ENCODE assay signal across 18 cellular contexts in the genomic region with DNA sequence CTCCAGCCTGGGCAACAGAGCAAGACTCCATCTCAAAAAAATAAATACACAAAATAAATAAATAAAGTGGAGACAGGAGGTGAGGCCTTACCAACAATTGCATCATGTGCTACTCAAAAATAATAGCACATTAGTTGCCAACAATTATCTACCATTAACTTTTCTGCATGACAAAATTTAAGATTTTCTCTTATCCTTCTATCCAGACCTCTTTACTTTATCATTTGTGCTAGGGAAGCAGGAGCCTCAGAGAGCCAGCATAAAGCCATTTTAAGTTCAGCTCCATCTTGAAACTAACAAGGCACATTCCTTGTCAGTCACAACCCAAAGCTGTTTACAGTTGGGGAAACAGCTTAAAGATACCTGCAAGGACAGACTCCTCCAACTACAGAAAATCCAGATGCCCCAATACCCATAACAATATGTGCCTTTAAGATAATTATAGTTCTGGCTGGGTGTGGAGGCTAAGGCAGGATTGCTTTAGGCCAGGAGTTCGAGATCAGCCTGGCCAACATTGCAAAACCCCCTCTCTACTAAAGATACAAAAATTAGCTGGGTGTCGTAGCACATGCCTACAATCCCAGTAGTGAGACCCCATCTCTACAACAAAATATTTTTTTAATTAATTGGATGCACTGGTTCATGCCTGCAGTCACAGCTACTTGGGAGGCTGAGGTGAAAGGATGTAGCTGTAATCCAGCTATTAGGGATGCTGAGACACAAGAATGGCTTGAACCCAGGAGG. TPM values are rescaled to one million over a fixed set of nuclear protein-coding genes. Genes with fewer than 3 reads are reported as not detected.
A peak's percentile ranks its signal among the peaks of the same experiment; 100 is the strongest.
DNase-seq lines count a peak whose midpoint lies in the region; ATAC-seq, FAIRE-seq and TF ChIP-seq lines count a peak whose summit lies in the region.
"Had no signal": no experiment of that assay in that cellular context is flagged by ENCODE, and none has a peak within 500 bp of the region (broad histone marks: within the 10 kb centered on the region; RNA-seq: fewer than 3 reads in every experiment).

No MANE protein-coding gene starts in this region.

- ATAC-seq in A549: no peak
- no peak for ATAC-seq in stimulated activated naive CD8-positive, alpha-beta T cell treated with anti-CD3 and anti-CD28 coated beads, Interleukin-15, amount 100 ng/mL, for 72 hours

- no peak for TF ChIP-seq RAD21 in A549 (conservative IDR thresholded peaks at IDR 0.05 in 1 of 2, IDR thresholded peaks at IDR 0.05 in 1 of 2)

- H3K4me1 Mint-ChIP-seq in stimulated activated naive CD8-positive, alpha-beta T cell treated with anti-CD3 and anti-CD28 coated beads, Interleukin-15, amount 100 ng/mL, for 72 hours: peaks cover 19% of the 10 kb centered on the region

- H3K4me3 ChIP-seq in A549: no peak overlapping the region
- H3K4me3 ChIP-seq: SJSA1 had no signal

- CTCF ChIA-PET in A549 (lab: Yijun Ruan, JAX): interaction anchor here (0.8 to 16.1 kb wide), 6 partner anchors 11 to 65 kb away, joined by 3 to 235 read pairs (median 6); no protein-coding TSS in a partner anchor

- TF ChIP-seq EP300 in A549 (IDR thresholded peaks at IDR 0.05): no peak

- FAIRE-seq in A549 (lab: Jason Lieb, UNC): no peak
- FAIRE-seq: D721Med had no signal

- H3K4me1 ChIP-seq in A549: peaks cover 31% of the 10 kb centered on the region

- H3K4me2 ChIP-seq in A549: no peak overlapping the region; the same call in 2 of the 3 replicates

- POLR2A ChIA-PET in A549 (lab: Yijun Ruan, JAX): no interaction called here

- WGBS in A549 (ENCODE audit: missing lambda C conversion rate): 52% methylated on average over 2 of the region's 2 CpGs

- no peak overlapping the region for H3K4me3 Mint-ChIP-seq in stimulated activated naive CD8-positive, alpha-beta T cell treated with anti-CD3 and anti-CD28 coated beads, Interleukin-15, amount 100 ng/mL, for 72 hours

- no peaks in the 10 kb centered on the region for H3K9me3 ChIP-seq in A549
- H3K9me3 ChIP-seq: SJSA1 had no signal

- peaks cover 31% of the 10 kb centered on the region for H3K27me3 Mint-ChIP-seq in stimulated activated naive CD8-positive, alpha-beta T cell treated with anti-CD3 and anti-CD28 coated beads, Interleukin-15, amount 100 ng/mL, for 72 hours

- no peak overlapping the region for H3K27ac Mint-ChIP-seq in stimulated activated naive CD8-positive, alpha-beta T cell treated with anti-CD3 and anti-CD28 coated beads, Interleukin-15, amount 100 ng/mL, for 72 hours

- TF ChIP-seq CTCF in A549 (IDR thresholded peaks at IDR 0.05): no peak

- H3K9me3 Mint-ChIP-seq in stimulated activated naive CD8-positive, alpha-beta T cell treated with anti-CD3 and anti-CD28 coated beads, Interleukin-15, amount 100 ng/mL, for 72 hours: peaks cover 0 to 5% of the 10 kb centered on the region in 2 donors
- H3K9me3 Mint-ChIP-seq: IgD-negative memory B cell had no signal

- H3K27ac ChIP-seq in A549: peak overlapping the region in 1 of 2 experiments; percentile 58; a peak in 2 of 6 replicates
- H3K27ac ChIP-seq: SJSA1 had no signal

- DNase-seq in A549 (ENCODE audit: low read depth in 1 of 2, low spot score in 1 of 2) (no peak), OCI-M1 (lab: John Stamatoyannopoulos, UW) (peak; percentile 36), HT-29 (ENCODE audit: low spot score) (no peak)
- DNase-seq in stimulated activated naive CD8-positive, alpha-beta T cell treated with anti-CD3 and anti-CD28 coated beads, Interleukin-15, amount 100 ng/mL, for 72 hours: no peak
- DNase-seq: 8988T, H7, NCI-H1048, NCI-H1417, NCI-H1694, NCI-H2029 treated with DMSO at 0.1 percent for 48 hours, NCI-H446 treated with DMSO at 0.1 percent for 48 hours, NCI-H526 treated with DMSO at 0.1 percent for 48 hours, Right ventricle myocardium superior, RPMI8226 had no signal

- no peak for TF ChIP-seq POLR2A in A549 (IDR thresholded peaks at IDR 0.05; ENCODE audit: low read length)

TF ChIP-seq in A549, 52 proteins besides CTCF, POLR2A, EP300 and RAD21:
- TF ChIP-seq CEBPB (IDR thresholded peaks at IDR 0.05): peak; percentile 21 to 51; a peak in 2 of 4 replicates
- no peak for TF ChIP-seq CHD4 (IDR thresholded peaks at IDR 0.05; ENCODE audit: borderline replicate concordance)

RNA-seq across cellular contexts. Expression of a gene that starts 2.2 kb away (rescaled TPM):
- 107 and 128 TPM in 2 replicates for polyA plus RNA-seq in A549 (2011; rRNA removed)
- polyA plus RNA-seq in A549 (2012; cell fraction: cytosol; rRNA removed): 163 and 166 TPM in 2 replicates
- 79.8 and 104 TPM in 2 replicates for polyA plus RNA-seq in A549 (2012; cell fraction: nucleus; rRNA removed)
- polyA plus RNA-seq in A549 (2017; fragmentation: RNase III; extraction: RNeasy Plus Mini Kit Qiagen cat#74134 plus additional on column Dnase treatment): 181 to 187 TPM (median 182 TPM) in 3 replicates
- polyA minus RNA-seq in A549 (2011; rRNA and poly(A)+ RNA removed): 48.5 and 54.1 TPM in 2 replicates
- 272 and 277 TPM in 2 replicates for total RNA-seq in HT-29 (2014; rRNA removed; shearing (Covaris generic))

RNA-seq across cellular contexts. Expression of a gene that starts 13.3 kb away (rescaled TPM):
- polyA plus RNA-seq in A549 (2011; rRNA removed): 0.16 and 0.21 TPM in 2 replicates
- polyA plus RNA-seq in A549 (2012; cell fraction: cytosol; rRNA removed): 0.42 and 0.73 TPM in 2 replicates
- polyA plus RNA-seq in A549 (2012; cell fraction: nucleus; rRNA removed): 0.97 and 1.7 TPM in 2 replicates
- polyA plus RNA-seq in A549 (2017; fragmentation: RNase III; extraction: RNeasy Plus Mini Kit Qiagen cat#74134 plus additional on column Dnase treatment): 1.4 to 2.7 TPM (median 2.0 TPM) in 3 replicates
- 0.17 TPM in 1 of 2 replicates, not detected in the other for polyA minus RNA-seq in A549 (2011; rRNA and poly(A)+ RNA removed)
- total RNA-seq in HT-29 (2014; rRNA removed; shearing (Covaris generic)): 0.39 and 0.48 TPM in 2 replicates
- total RNA-seq: Right ventricle myocardium superior, SJSA1 had no signal
- polyA plus RNA-seq: IgD-negative memory B cell had no signal

RNA-seq across cellular contexts. Expression of a gene that starts 25.2 kb away (rescaled TPM):
- polyA plus RNA-seq in A549 (2011; rRNA removed) (300 and 355 TPM in 2 replicates), A549 (2017; fragmentation: RNase III; extraction: RNeasy Plus Mini Kit Qiagen cat#74134 plus additional on column Dnase treatment) (286 to 399 TPM (median 346 TPM) in 3 replicates)
- 315 and 419 TPM in 2 replicates for polyA plus RNA-seq in A549 (2012; cell fraction: cytosol; rRNA removed)
- polyA plus RNA-seq in A549 (2012; cell fraction: nucleus; rRNA removed): 684 and 700 TPM in 2 replicates
- 377 and 382 TPM in 2 replicates for polyA minus RNA-seq in A549 (2011; rRNA and poly(A)+ RNA removed)
- total RNA-seq in HT-29 (2014; rRNA removed; shearing (Covaris generic)): 4.6 and 5.0 TPM in 2 replicates
- polyA plus RNA-seq: IgD-negative memory B cell had no signal

RNA-seq across cellular contexts. Expression of a gene that starts 28.0 kb away (rescaled TPM):
- 0.03 and 0.05 TPM in 2 replicates for polyA plus RNA-seq in A549 (2011; rRNA removed)
- 0.03 and 0.04 TPM in 2 replicates for polyA plus RNA-seq in A549 (2012; cell fraction: cytosol; rRNA removed)
- 0.09 and 0.18 TPM in 2 replicates for polyA plus RNA-seq in A549 (2012; cell fraction: nucleus; rRNA removed)
- polyA plus RNA-seq in A549 (2017; fragmentation: RNase III; extraction: RNeasy Plus Mini Kit Qiagen cat#74134 plus additional on column Dnase treatment): 0.07 to 0.12 TPM in 2 of 3 replicates, not detected in the other
- not detected in 2 replicates for polyA minus RNA-seq in A549 (2011; rRNA and poly(A)+ RNA removed)
- total RNA-seq in HT-29 (2014; rRNA removed; shearing (Covaris generic)): 0.13 TPM in 2 replicates
- total RNA-seq: Right ventricle myocardium superior, SJSA1 had no signal
- polyA plus RNA-seq: IgD-negative memory B cell had no signal

RNA-seq across cellular contexts. Expression of a gene that starts 48.8 kb away (rescaled TPM):
- polyA plus RNA-seq in A549 (2011; rRNA removed) (0.11 and 0.14 TPM in 2 replicates), A549 (2017; fragmentation: RNase III; extraction: RNeasy Plus Mini Kit Qiagen cat#74134 plus additional on column Dnase treatment) (0.09 TPM in 1 of 3 replicates, not detected in the others)
- polyA plus RNA-seq in A549 (2012; cell fraction: cytosol; rRNA removed): 0.05 TPM in 1 of 2 replicates, not detected in the other
- polyA plus RNA-seq in A549 (2012; cell fraction: nucleus; rRNA removed): 0.02 and 0.10 TPM in 2 replicates
- polyA minus RNA-seq in A549 (2011; rRNA and poly(A)+ RNA removed): 0.44 TPM in 1 of 2 replicates, not detected in the other
- 6.7 and 8.2 TPM in 2 replicates for total RNA-seq in HT-29 (2014; rRNA removed; shearing (Covaris generic))
- total RNA-seq: Right ventricle myocardium superior, SJSA1 had no signal
- polyA plus RNA-seq: BJ, IgD-negative memory B cell had no signal
